15 cellular contexts compared by ENCODE assay signal in genomic region chr13:48151766-48152165, GRCh38.
DNase-seq lines count a peak whose midpoint lies in the region; ATAC-seq and TF ChIP-seq lines count a peak whose summit lies in the region.
"Had no signal": no experiment of that assay in that cellular context is flagged by ENCODE, and none has a peak within 500 bp of the region (broad histone marks: within the 10 kb centered on the region; RNA-seq: fewer than 3 reads in every experiment).

No MANE protein-coding gene starts in this region.

- peaks cover 67% of the 10 kb centered on the region for H3K4me1 ChIP-seq in Loucy (ENCODE audit: insufficient read depth, low read length, poor library complexity, severe bottlenecking)
- H3K4me1 ChIP-seq: right lobe of liver had no signal

- no peaks in the 10 kb centered on the region for H3K27me3 Mint-ChIP-seq in T-helper 2 cell treated with Interferon-gamma antibody and Interleukin-4, amounts not matched to agents 5 μg/mL and 100 μg/mL, for 36 hours (ENCODE audit: low read depth)
- H3K27me3 Mint-ChIP-seq in activated naive CD8-positive, alpha-beta T cell treated with anti-CD3 and anti-CD28 coated beads, Interleukin-2, amount 50 U/mL, for 24 hours = no peaks in the 10 kb centered on the region
- no peaks in the 10 kb centered on the region for H3K27me3 Mint-ChIP-seq in nephron (ENCODE audit: low read depth)

- H3K9ac ChIP-seq in Loucy (ENCODE audit: low read depth, low read length, poor library complexity, severe bottlenecking) = peak overlapping the region; percentile 13

- H3K36me3 ChIP-seq in Loucy (ENCODE audit: insufficient read depth, low read length) = no peaks in the 10 kb centered on the region
- H3K36me3 ChIP-seq: right lobe of liver had no signal

- no peaks in the 10 kb centered on the region for H4K20me1 ChIP-seq in Loucy (ENCODE audit: insufficient read depth, low read length, poor library complexity, severe bottlenecking)

- peak overlapping the region; percentile 52 for H3K27ac Mint-ChIP-seq in T-helper 2 cell treated with Interferon-gamma antibody and Interleukin-4, amounts not matched to agents 5 μg/mL and 100 μg/mL, for 36 hours
- peak overlapping the region; percentile 76 for H3K27ac Mint-ChIP-seq in activated naive CD8-positive, alpha-beta T cell treated with anti-CD3 and anti-CD28 coated beads, Interleukin-2, amount 50 U/mL, for 24 hours
- peak overlapping the region; percentile 40 to 79 (median 60) for H3K27ac Mint-ChIP-seq in nephron

- H3K27me3 ChIP-seq in Loucy (ENCODE audit: insufficient read depth, low read length, poor library complexity, severe bottlenecking) = no peaks in the 10 kb centered on the region
- H3K27me3 ChIP-seq: right lobe of liver had no signal

- H3K4me3 ChIP-seq in Loucy (ENCODE audit: low read length, poor library complexity, severe bottlenecking) = peak overlapping the region; percentile 31
- H3K4me3 ChIP-seq: right lobe of liver, SK-N-MC had no signal

- peak overlapping the region; percentile 60 for H3K4me2 ChIP-seq in Loucy (ENCODE audit: low read depth, low read length, poor library complexity, severe bottlenecking)

- peak overlapping the region; percentile 36; the same call in 1 of the 2 replicates for H2AFZ ChIP-seq in Loucy (ENCODE audit: low read length)

- peak overlapping the region; percentile 29 for H3K4me3 Mint-ChIP-seq in T-helper 2 cell treated with Interferon-gamma antibody and Interleukin-4, amounts not matched to agents 5 μg/mL and 100 μg/mL, for 36 hours
- H3K4me3 Mint-ChIP-seq in activated naive CD8-positive, alpha-beta T cell treated with anti-CD3 and anti-CD28 coated beads, Interleukin-2, amount 50 U/mL, for 24 hours = peak overlapping the region; percentile 28
- H3K4me3 Mint-ChIP-seq in nephron = no peak overlapping the region
- H3K4me3 Mint-ChIP-seq: H9 had no signal

- ATAC-seq in activated naive CD8-positive, alpha-beta T cell treated with anti-CD3 and anti-CD28 coated beads, Interleukin-2, amount 50 U/mL, for 24 hours = no peak
- no peak for ATAC-seq in activated CD4-positive, CD25-positive, alpha-beta regulatory T cell treated with anti-CD3 and anti-CD28 coated beads, Interleukin-2, amount 50 U/mL, for 24 hours

- H3K4me1 Mint-ChIP-seq in T-helper 2 cell treated with Interferon-gamma antibody and Interleukin-4, amounts not matched to agents 5 μg/mL and 100 μg/mL, for 36 hours (ENCODE audit: low read depth) = peaks cover 33% of the 10 kb centered on the region
- H3K4me1 Mint-ChIP-seq in activated naive CD8-positive, alpha-beta T cell treated with anti-CD3 and anti-CD28 coated beads, Interleukin-2, amount 50 U/mL, for 24 hours = peaks cover 75% of the 10 kb centered on the region
- peaks cover 6% of the 10 kb centered on the region for H3K4me1 Mint-ChIP-seq in nephron

- H3K9me2 ChIP-seq in Loucy (replicated peaks; ENCODE audit: low read depth, low read length) = no peaks in the 10 kb centered on the region

- H3F3A ChIP-seq in Loucy (ENCODE audit: low read depth) = peaks cover 5% of the 10 kb centered on the region

- no peak for DNase-seq in T-helper 2 cell treated with Interferon-gamma antibody and Interleukin-4, amounts not matched to agents 5 μg/mL and 100 μg/mL, for 36 hours (ENCODE audit: low spot score)
- DNase-seq in T-helper 2 cell = no peak
- no peak for DNase-seq in activated naive CD8-positive, alpha-beta T cell treated with anti-CD3 and anti-CD28 coated beads, Interleukin-2, amount 50 U/mL, for 24 hours
- no peak for DNase-seq in AML-193 (lab: John Stamatoyannopoulos, UW)
- no peak for DNase-seq in OCI-M1 (lab: John Stamatoyannopoulos, UW)
- DNase-seq: activated gamma-delta T cell treated with Interleukin-2 at 50 U/mL for 16 hours, Caco-2, H9, MM.1S, NCI-H2171, right lobe of liver had no signal

- H3K79me2 ChIP-seq in Loucy (ENCODE audit: insufficient read depth, low read length) = no peaks in the 10 kb centered on the region

- TF ChIP-seq CTCF in Loucy (conservative IDR thresholded peaks at IDR 0.05; ENCODE audit: low read length) (no peak), nephron (IDR thresholded peaks at IDR 0.05; ENCODE audit: unreplicated experiment in 3 of 3) (no peak)

- H3K9me3 Mint-ChIP-seq in T-helper 2 cell treated with Interferon-gamma antibody and Interleukin-4, amounts not matched to agents 5 μg/mL and 100 μg/mL, for 36 hours = no peaks in the 10 kb centered on the region
- no peaks in the 10 kb centered on the region for H3K9me3 Mint-ChIP-seq in activated naive CD8-positive, alpha-beta T cell treated with anti-CD3 and anti-CD28 coated beads, Interleukin-2, amount 50 U/mL, for 24 hours
- peaks cover 6% of the 10 kb centered on the region for H3K9me3 Mint-ChIP-seq in nephron

- H3K36me3 Mint-ChIP-seq in T-helper 2 cell treated with Interferon-gamma antibody and Interleukin-4, amounts not matched to agents 5 μg/mL and 100 μg/mL, for 36 hours (ENCODE audit: low read depth) = peaks cover 1% of the 10 kb centered on the region
- peaks cover 2% of the 10 kb centered on the region for H3K36me3 Mint-ChIP-seq in activated naive CD8-positive, alpha-beta T cell treated with anti-CD3 and anti-CD28 coated beads, Interleukin-2, amount 50 U/mL, for 24 hours (ENCODE audit: low read depth)
- H3K36me3 Mint-ChIP-seq in nephron (ENCODE audit: low read depth) = peaks cover 2% of the 10 kb centered on the region

- H3K9me3 ChIP-seq in Loucy (ENCODE audit: insufficient read depth, low read depth, low read length) = peaks cover 3% of the 10 kb centered on the region; the same call in 1 of the 2 replicates
- H3K9me3 ChIP-seq: Caco-2, right lobe of liver had no signal

Comparison
In these comparisons a context has a peak if more than half of its experiments do, and no peak if none do; other contexts are left out.
1. H3K4me3 Mint-ChIP-seq: peak in T-helper 2 cell treated with Interferon-gamma antibody and Interleukin-4, amounts not matched to agents 5 μg/mL and 100 μg/mL, for 36 hours (single experiment) and activated naive CD8-positive, alpha-beta T cell treated with anti-CD3 and anti-CD28 coated beads, Interleukin-2, amount 50 U/mL, for 24 hours (single experiment); none in nephron (0 of 3).
2. Peak in every context shown above with its lines, with median percentiles within 50 percentile points of each other: H3K27ac Mint-ChIP-seq.